ENCODE assay signal across 8 cellular contexts in the genomic region with DNA sequence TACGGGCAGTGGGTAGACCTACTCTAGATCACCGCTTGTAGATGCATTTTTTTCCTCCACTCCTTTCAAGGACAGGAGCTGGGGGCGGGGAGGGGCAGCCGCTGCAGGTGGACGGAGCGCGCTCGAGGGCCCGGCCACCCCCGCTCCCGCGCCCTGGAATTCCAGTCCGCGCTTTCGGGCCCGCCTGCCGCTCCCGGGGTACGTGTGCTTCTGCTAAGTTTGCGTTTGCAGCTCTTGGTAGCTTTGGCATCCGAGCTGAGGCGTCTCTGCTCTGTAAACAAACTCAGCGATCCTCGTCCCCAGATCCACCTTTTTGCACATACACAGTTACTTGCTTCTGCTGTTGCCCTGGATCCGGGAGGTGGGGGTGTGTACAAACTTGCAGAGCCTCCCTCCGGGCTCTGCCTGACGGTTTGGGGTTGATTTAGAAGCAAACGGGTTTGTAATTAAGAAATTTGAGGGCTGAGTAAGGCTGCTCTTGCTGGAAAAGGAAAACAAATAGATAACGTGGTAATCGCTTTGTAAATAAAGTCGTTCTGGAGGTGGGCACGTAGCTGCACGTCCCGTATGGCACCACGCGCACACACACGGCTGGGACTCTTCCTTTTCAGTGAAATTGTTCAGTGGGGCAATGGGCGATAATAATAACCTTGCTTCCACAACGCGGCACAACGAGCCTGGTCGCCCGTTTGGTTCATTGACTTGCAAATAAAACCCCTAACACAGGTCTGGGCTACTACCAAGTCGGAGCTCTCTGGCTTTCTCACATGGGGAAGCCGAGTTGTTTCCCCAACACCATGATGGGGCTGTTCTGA. TPM values are rescaled to one million over a fixed set of nuclear protein-coding genes. Genes with fewer than 3 reads are reported as not detected.
A peak's percentile ranks its signal among the peaks of the same experiment; 100 is the strongest.
DNase-seq lines count a peak whose midpoint lies in the region; ATAC-seq, FAIRE-seq and TF ChIP-seq lines count a peak whose summit lies in the region.

No MANE protein-coding gene starts in this region.

- H3K36me3 Mint-ChIP-seq in progenitor cell of endocrine pancreas (ENCODE audit: insufficient read depth), result peaks cover 7% of the 10 kb centered on the region

- no peaks in the 10 kb centered on the region for H3K27me3 Mint-ChIP-seq in progenitor cell of endocrine pancreas

- peak; percentile 85 for FAIRE-seq in GM12891 (lab: Jason Lieb, UNC)

- no peaks in the 10 kb centered on the region for H3K9me3 ChIP-seq in adrenal gland (replicated peaks in 1 of 3)
- no peaks in the 10 kb centered on the region for H3K9me3 ChIP-seq in left ventricle myocardium inferior (replicated peaks)

- peak overlapping the region; percentile 99 for H3K27ac Mint-ChIP-seq in progenitor cell of endocrine pancreas

- peaks cover 9 to 21% of the 10 kb centered on the region in 2 donors for H3K4me1 ChIP-seq in adrenal gland (replicated peaks in 1 of 2)
- H3K4me1 ChIP-seq in left ventricle myocardium inferior, result peaks cover 52% of the 10 kb centered on the region

- DNase-seq in GM12891 (ENCODE audit: insufficient read length, low spot score) (peak; percentile 43), NCI-H1436 (lab: John Stamatoyannopoulos, UW) (peak; percentile 79), SW480 (ENCODE audit: low spot score) (peak; percentile 90), adrenal gland (peak; percentile 92 to 97 (median 95)), left ventricle myocardium inferior (peak; percentile 91), progenitor cell of endocrine pancreas (ENCODE audit: low spot score, unreplicated experiment) (peak; percentile 82), ureter (ENCODE audit: low spot score) (peak; percentile 92)

- peak overlapping the region; percentile 98 for H3K4me3 Mint-ChIP-seq in progenitor cell of endocrine pancreas (ENCODE audit: low read depth)

- peak; percentile 59 for ATAC-seq in HG02798 (IDR thresholded peaks at IDR 0.05; ENCODE audit: poor library complexity, unreplicated experiment)

- 0 to 2% (median 0%) methylated on average over 34 to 45 of the region's 45 CpGs for WGBS in adrenal gland, 4 donors

- H3K4me1 Mint-ChIP-seq in progenitor cell of endocrine pancreas (ENCODE audit: low read depth), result peaks cover 36% of the 10 kb centered on the region

- H3K27ac ChIP-seq in adrenal gland (peak overlapping the region; percentile 78 to 98 (median 98)), left ventricle myocardium inferior (replicated peaks) (peak overlapping the region; percentile 96)

- TF ChIP-seq CTCF in adrenal gland (IDR thresholded peaks at IDR 0.05) (peak in 2 of 6 experiments; percentile 9 to 25), left ventricle myocardium inferior (IDR thresholded peaks at IDR 0.05; ENCODE audit: borderline replicate concordance) (no peak), progenitor cell of endocrine pancreas (IDR thresholded peaks at IDR 0.05; ENCODE audit: unreplicated experiment) (no peak)

- no peaks in the 10 kb centered on the region for H3K27me3 ChIP-seq in adrenal gland
- no peaks in the 10 kb centered on the region for H3K27me3 ChIP-seq in left ventricle myocardium inferior (ENCODE audit: low read depth)

- intact Hi-C loops in adrenal gland (cut with DNase I), result loop anchor here (10.0 kb wide), 4 partner anchors 369 to 939 kb away; no protein-coding TSS in a partner anchor
- intact Hi-C loops in left ventricle myocardium inferior (cut with micrococcal nuclease), result loop anchor here (10.0 kb wide), 3 partner anchors 379 to 1069 kb away; no protein-coding TSS in a partner anchor

- TF ChIP-seq POLR2A in GM12891 (IDR thresholded peaks at IDR 0.05; ENCODE audit: low read depth, low read length) (peak; percentile 44; the same call in 1 of the 2 replicates), adrenal gland (IDR thresholded peaks at IDR 0.05) (peak; percentile 78 to 94)

- H3K4me3 ChIP-seq in adrenal gland, result peak overlapping the region; percentile 21 to 97 (median 95)
- peak overlapping the region; percentile 91 for H3K4me3 ChIP-seq in left ventricle myocardium inferior

- peaks cover 8% of the 10 kb centered on the region for H3K9me3 Mint-ChIP-seq in progenitor cell of endocrine pancreas (ENCODE audit: low read depth)

- peaks cover 0 to 5% of the 10 kb centered on the region in 2 donors for H3K36me3 ChIP-seq in adrenal gland (replicated peaks in 1 of 2)
- H3K36me3 ChIP-seq in left ventricle myocardium inferior, result peaks cover 8% of the 10 kb centered on the region

TF ChIP-seq in GM12891, 5 proteins besides CTCF, POLR2A, EP300 and RAD21:
- no peak for TF ChIP-seq SPI1 (IDR thresholded peaks at IDR 0.05; ENCODE audit: low read depth, low read length)
- TF ChIP-seq TAF1 (IDR thresholded peaks at IDR 0.05; ENCODE audit: low read depth, low read length), result peak; percentile 40; the same call in 1 of the 2 replicates
- TF ChIP-seq POLR2AphosphoS5 (IDR thresholded peaks at IDR 0.05; ENCODE audit: low read depth, low read length), result no peak
- TF ChIP-seq PAX5 (IDR thresholded peaks at IDR 0.05; ENCODE audit: insufficient read depth, low read length, severe bottlenecking), result no peak

RNA-seq across cellular contexts. Expression of a gene that starts 1.0 kb away (rescaled TPM):
- 9.6 TPM for polyA plus RNA-seq in GM12891 (2012; ENCODE audit: low read depth, missing spikeins)
- total RNA-seq in adrenal gland (100 to 1,000 TPM in 6 of 8 donors, 10 to 100 TPM in 2; 44.0 to 433 (median 319) TPM), left ventricle myocardium inferior (105 TPM), progenitor cell of endocrine pancreas (42.6 and 47.5 TPM in 2 replicates), ureter (67.0 TPM)
- 100 to 1,000 TPM in 1 of 3 donors, 10 to 100 TPM in 2; 21.3 to 254 (median 46.7) TPM for polyA plus RNA-seq in adrenal gland

Comparison
In these comparisons a context has a peak if more than half of its experiments do, and no peak if none do; other contexts are left out.
1. Peak in every context shown above with its lines: DNase-seq, ATAC-seq, H3K4me3 ChIP-seq and H3K27ac ChIP-seq.
2. DNase-seq: peak in every context shown above with its lines; median percentile 95 in adrenal gland; 92 in ureter; 91 in left ventricle myocardium inferior; 90 in SW480; 82 in progenitor cell of endocrine pancreas; 79 in NCI-H1436; 43 in GM12891.